Comparison of ENCODE assay signal across 8 cellular contexts in genomic region chr6:157823523-157824370, GRCh38. TPM values are rescaled to one million over a fixed set of nuclear protein-coding genes. Genes with fewer than 3 reads are reported as not detected.
DNase-seq lines count a peak whose midpoint lies in the region; TF ChIP-seq lines count a peak whose summit lies in the region.

No MANE protein-coding gene starts in this region.

- in situ Hi-C loops in GM13976 (cut with MboI; ENCODE audit: low sequenced_read_pairs, unreplicated experiment) = no loop called here

- H3K9me3 ChIP-seq in HEK293 (ENCODE audit: control insufficient read depth, insufficient read depth, low read depth, low read length) = no peaks in the 10 kb centered on the region

- POLR2A ChIA-PET in HEK293 (lab: Yijun Ruan, JAX) = no interaction called here

- TF ChIP-seq CTCF in GM13976 (IDR thresholded peaks at IDR 0.05; ENCODE audit: borderline replicate concordance, control extremely low read depth, extremely low read depth, insufficient read depth, missing control alignments) = no peak
- TF ChIP-seq CTCF in HEK293 (tag by site-specific recombination; IDR thresholded peaks at IDR 0.05) = 0 out of 2 replicates have a peak, but pooled peaks have one; percentile 25
- peak in 9 of 56 donors; percentile 7 to 28 (median 12) for TF ChIP-seq CTCF in dorsolateral prefrontal cortex (IDR thresholded peaks at IDR 0.05 in 54 of 56, conservative IDR thresholded peaks at IDR 0.05 in 2 of 56; ENCODE audit: low read depth in 1 of 56, partially characterized antibody in 56 of 56)

- CTCF ChIA-PET in HEK293 (lab: Yijun Ruan, JAX) = interaction anchor here (0.7 kb wide), 1 partner anchor 67 kb away, joined by 3 read pairs; no protein-coding TSS in a partner anchor

- intact Hi-C loops in dorsolateral prefrontal cortex (cut with DNase I) = loop anchor here (5.0 to 10.0 kb wide), 6 partner anchors 39 to 251 kb away; no protein-coding TSS in a partner anchor

- no peaks in the 10 kb centered on the region for H3K36me3 ChIP-seq in HEK293 (ENCODE audit: control insufficient read depth in 2 of 2, insufficient read depth in 1 of 2, low read length in 2 of 2)

- peak; percentile 78 for DNase-seq in GM13976 (ENCODE audit: low spot score)
- DNase-seq in NCI-H2029 (lab: John Stamatoyannopoulos, UW) = peak; percentile 42
- peak; percentile 73 to 78 for DNase-seq in activated CD4-positive, alpha-beta T cell treated with anti-CD3 and anti-CD28 coated beads, Interleukin-2, amount 50 U/mL, for 4 hours
- peak in 6 of 10 donors; percentile 12 to 52 (median 32) for DNase-seq in dorsolateral prefrontal cortex
- DNase-seq in lung microvascular endothelial cell (ENCODE audit: low read depth in 2 of 2) = peak; percentile 90 to 91
- DNase-seq in stimulated activated CD8-positive, alpha-beta memory T cell treated with anti-CD3 and anti-CD28 coated beads, Interleukin-15, amount 100 ng/mL, for 1 hour (ENCODE audit: low read depth) = peak; percentile 41
- no peak for DNase-seq in occipital lobe (lab: John Stamatoyannopoulos, UW)

- peak overlapping the region; percentile 94 for H3K4me3 ChIP-seq in HEK293 (ENCODE audit: low read depth, low read length)
- peak overlapping the region; percentile 57 to 98 (median 90) for H3K4me3 ChIP-seq in dorsolateral prefrontal cortex

- H3K27me3 ChIP-seq in dorsolateral prefrontal cortex = no peaks in the 10 kb centered on the region

- H3K27ac ChIP-seq in HEK293 (ENCODE audit: extremely low read depth, low read depth, low read length) = peak overlapping the region; percentile 96
- peak overlapping the region; percentile 84 to 99 (median 95) for H3K27ac ChIP-seq in dorsolateral prefrontal cortex

- peaks cover 3% of the 10 kb centered on the region for H3K4me1 ChIP-seq in HEK293 (ENCODE audit: control insufficient read depth, insufficient read depth, low read length)

TF ChIP-seq in HEK293, 187 proteins besides CTCF, POLR2A, EP300 and RAD21 (continues in another document):
- TF ChIP-seq MYNN (tag by site-specific recombination; IDR thresholded peaks at IDR 0.05; ENCODE audit: borderline replicate concordance) (no peak), ZBTB8A (tag by site-specific recombination; IDR thresholded peaks at IDR 0.05) (peak; percentile 73), ZNF335 (tag by site-specific recombination; conservative IDR thresholded peaks at IDR 0.05) (peak; percentile 84), ZSCAN30 (tag by site-specific recombination; IDR thresholded peaks at IDR 0.05) (0 out of 2 replicates have a peak, but pooled peaks have one; percentile 52), ZBTB26 (tag by site-specific recombination; optimal IDR thresholded peaks at IDR 0.05) (peak; percentile 71), ZNF677 (tag by site-specific recombination; IDR thresholded peaks at IDR 0.05) (0 out of 2 replicates have a peak, but pooled peaks have one; percentile 35), ZIC2 (tag by site-specific recombination; IDR thresholded peaks at IDR 0.05) (peak; percentile 20; the same call in 1 of the 2 replicates), ZFHX2 (tag by site-specific recombination; conservative IDR thresholded peaks at IDR 0.05) (peak; percentile 64; the same call in 1 of the 2 replicates), ZNF362 (tag by site-specific recombination; IDR thresholded peaks at IDR 0.05) (peak; percentile 63; the same call in 1 of the 2 replicates), OSR2 (tag by site-specific recombination; IDR thresholded peaks at IDR 0.05) (peak; percentile 94), GLIS1 (tag by site-specific recombination; IDR thresholded peaks at IDR 0.05) (peak; percentile 11; the same call in 1 of the 2 replicates), FEZF1 (tag by site-specific recombination; IDR thresholded peaks at IDR 0.05) (peak; percentile 83), ZBTB20 (tag by site-specific recombination; IDR thresholded peaks at IDR 0.05) (peak; percentile 72), PATZ1 (tag by site-specific recombination; IDR thresholded peaks at IDR 0.05) (peak; percentile 46), ZNF629 (tag by site-specific recombination; IDR thresholded peaks at IDR 0.05) (peak; percentile 75), ZNF398 (tag by site-specific recombination; IDR thresholded peaks at IDR 0.05) (peak; percentile 59; the same call in 1 of the 2 replicates), KLF8 (tag by site-specific recombination; IDR thresholded peaks at IDR 0.05) (0 out of 2 replicates have a peak, but pooled peaks have one; percentile 9), ZNF707 (tag by site-specific recombination; IDR thresholded peaks at IDR 0.05) (no peak), IKZF3 (tag by site-specific recombination; IDR thresholded peaks at IDR 0.05) (0 out of 2 replicates have a peak, but pooled peaks have one; percentile 26), ZEB2 (tag by site-specific recombination; IDR thresholded peaks at IDR 0.05) (peak; percentile 67), ZNF341 (tag by site-specific recombination; IDR thresholded peaks at IDR 0.05; ENCODE audit: low read depth) (peak; percentile 69), ZBTB21 (tag by site-specific recombination; IDR thresholded peaks at IDR 0.05) (peak; percentile 31; the same call in 1 of the 2 replicates), PRDM1 (tag by site-specific recombination; IDR thresholded peaks at IDR 0.05) (peak; percentile 20; the same call in 1 of the 2 replicates), ZNF2 (tag by site-specific recombination; IDR thresholded peaks at IDR 0.05) (no peak; the same call in 1 of the 2 replicates)

RNA-seq across cellular contexts. Expression of gene SNX9, which starts 0.7 kb away (rescaled TPM):
- 10 to 100 TPM; 21.2 to 46.1 (median 28.8) TPM for total RNA-seq in dorsolateral prefrontal cortex
- total RNA-seq in lung microvascular endothelial cell = 31.6 and 50.8 TPM in 2 replicates
- 19.2 TPM for total RNA-seq in occipital lobe
